Comparison of ENCODE assay signal across 11 cellular contexts in genomic region chr7:29319719-29320521, GRCh38.
DNase-seq lines count a peak whose midpoint lies in the region; ATAC-seq, FAIRE-seq and TF ChIP-seq lines count a peak whose summit lies in the region.
"Had no signal": no experiment of that assay in that cellular context is flagged by ENCODE, and none has a peak within 500 bp of the region (broad histone marks: within the 10 kb centered on the region; RNA-seq: fewer than 3 reads in every experiment).

No MANE protein-coding gene starts in this region.

- no peaks in the 10 kb centered on the region for H3K36me3 ChIP-seq in left ventricle myocardium inferior

- DNase-seq in Right ventricle myocardium superior, result no peak
- no peak for DNase-seq in left ventricle myocardium inferior
- DNase-seq in NCI-H69 (lab: John Stamatoyannopoulos, UW), result peak; percentile 80
- DNase-seq in frontal cortex (ENCODE audit: low spot score in 2 of 2), result peak in 1 of 2 donors; percentile 22
- no peak for DNase-seq in type B pancreatic cell (ENCODE audit: extremely low spot score, unreplicated experiment)
- DNase-seq in NCI-H128 (lab: John Stamatoyannopoulos, UW; ENCODE audit: unreplicated experiment), result no peak
- DNase-seq in activated CD8-positive, alpha-beta T cell treated with anti-CD3 and anti-CD28 coated beads for 36 hours, result no peak
- no peak for DNase-seq in activated naive CD4-positive, alpha-beta T cell treated with anti-CD3 and anti-CD28 coated beads, Interleukin-2, amount 10 ng/mL, durations not matched to agents 7 days and 5 days
- DNase-seq: activated gamma-delta T cell; CD4-positive, CD25-positive, alpha-beta regulatory T cell; NCI-H2171 treated with DMSO at 0.1 percent for 48 hours had no signal

- TF ChIP-seq CTCF in left ventricle myocardium inferior (IDR thresholded peaks at IDR 0.05; ENCODE audit: borderline replicate concordance) (no peak), type B pancreatic cell (conservative IDR thresholded peaks at IDR 0.05) (no peak)
- no peak for TF ChIP-seq CTCF in activated CD8-positive, alpha-beta T cell treated with anti-CD3 and anti-CD28 coated beads for 36 hours (IDR thresholded peaks at IDR 0.05)

- no peak overlapping the region for H3K4me3 ChIP-seq in left ventricle myocardium inferior

- H3K27me3 Mint-ChIP-seq in type B pancreatic cell, result no peaks in the 10 kb centered on the region
- no peaks in the 10 kb centered on the region for H3K27me3 Mint-ChIP-seq in activated CD8-positive, alpha-beta T cell treated with anti-CD3 and anti-CD28 coated beads for 36 hours
- peaks cover 7% of the 10 kb centered on the region for H3K27me3 Mint-ChIP-seq in activated naive CD4-positive, alpha-beta T cell treated with anti-CD3 and anti-CD28 coated beads, Interleukin-2, amount 10 ng/mL, durations not matched to agents 7 days and 5 days

- peaks cover 5% of the 10 kb centered on the region for H3K9me3 Mint-ChIP-seq in type B pancreatic cell
- H3K9me3 Mint-ChIP-seq in activated CD8-positive, alpha-beta T cell treated with anti-CD3 and anti-CD28 coated beads for 36 hours, result no peaks in the 10 kb centered on the region
- H3K9me3 Mint-ChIP-seq in activated naive CD4-positive, alpha-beta T cell treated with anti-CD3 and anti-CD28 coated beads, Interleukin-2, amount 10 ng/mL, durations not matched to agents 7 days and 5 days, result no peaks in the 10 kb centered on the region

- POLR2A ChIA-PET in activated CD8-positive, alpha-beta T cell treated with anti-CD3 and anti-CD28 coated beads for 36 hours (lab: Charles Lee), result interaction anchor here (1.3 kb wide), 1 partner anchor 9 kb away, joined by 3 read pairs; no protein-coding TSS in a partner anchor

- CTCF ChIA-PET in activated CD8-positive, alpha-beta T cell treated with anti-CD3 and anti-CD28 coated beads for 36 hours (lab: Charles Lee), result no interaction called here
- CTCF ChIA-PET in activated naive CD4-positive, alpha-beta T cell treated with anti-CD3 and anti-CD28 coated beads, Interleukin-2, amount 10 ng/mL, durations not matched to agents 7 days and 5 days (lab: Charles Lee), result no interaction called here

- FAIRE-seq in frontal cortex (lab: Jason Lieb, UNC), result peak; percentile 40

- peaks cover 19% of the 10 kb centered on the region for H3K4me1 Mint-ChIP-seq in type B pancreatic cell (ENCODE audit: unreplicated experiment)
- no peaks in the 10 kb centered on the region for H3K4me1 Mint-ChIP-seq in activated CD8-positive, alpha-beta T cell treated with anti-CD3 and anti-CD28 coated beads for 36 hours (ENCODE audit: low read depth)
- H3K4me1 Mint-ChIP-seq in activated naive CD4-positive, alpha-beta T cell treated with anti-CD3 and anti-CD28 coated beads, Interleukin-2, amount 10 ng/mL, durations not matched to agents 7 days and 5 days, result no peaks in the 10 kb centered on the region
- H3K4me1 Mint-ChIP-seq: CD4-positive, CD25-positive, alpha-beta regulatory T cell had no signal

- no peaks in the 10 kb centered on the region for H3K4me1 ChIP-seq in left ventricle myocardium inferior

- H3K4me3 Mint-ChIP-seq in type B pancreatic cell, result peak overlapping the region; percentile 29
- no peak overlapping the region for H3K4me3 Mint-ChIP-seq in activated CD8-positive, alpha-beta T cell treated with anti-CD3 and anti-CD28 coated beads for 36 hours
- H3K4me3 Mint-ChIP-seq in activated naive CD4-positive, alpha-beta T cell treated with anti-CD3 and anti-CD28 coated beads, Interleukin-2, amount 10 ng/mL, durations not matched to agents 7 days and 5 days, result no peak overlapping the region
- H3K4me3 Mint-ChIP-seq: CD4-positive, CD25-positive, alpha-beta regulatory T cell had no signal

- no peak overlapping the region for H3K27ac ChIP-seq in left ventricle myocardium inferior (replicated peaks)

- H3K27me3 ChIP-seq in left ventricle myocardium inferior (ENCODE audit: low read depth), result no peaks in the 10 kb centered on the region

- ATAC-seq in Right ventricle myocardium superior (ENCODE audit: poor library complexity), result peak; percentile 58
- no peak for ATAC-seq in activated CD8-positive, alpha-beta T cell treated with anti-CD3 and anti-CD28 coated beads for 36 hours

- intact Hi-C loops in Right ventricle myocardium superior (cut with DNase I) (no loop called here), left ventricle myocardium inferior (cut with micrococcal nuclease) (no loop called here)
- intact Hi-C loops in activated CD8-positive, alpha-beta T cell treated with anti-CD3 and anti-CD28 coated beads for 36 hours (cut with micrococcal nuclease), result no loop called here

- no peaks in the 10 kb centered on the region for H3K9me3 ChIP-seq in left ventricle myocardium inferior (replicated peaks)

- no peaks in the 10 kb centered on the region for H3K36me3 Mint-ChIP-seq in type B pancreatic cell
- no peaks in the 10 kb centered on the region for H3K36me3 Mint-ChIP-seq in activated CD8-positive, alpha-beta T cell treated with anti-CD3 and anti-CD28 coated beads for 36 hours (ENCODE audit: low read depth)
- no peaks in the 10 kb centered on the region for H3K36me3 Mint-ChIP-seq in activated naive CD4-positive, alpha-beta T cell treated with anti-CD3 and anti-CD28 coated beads, Interleukin-2, amount 10 ng/mL, durations not matched to agents 7 days and 5 days
- H3K36me3 Mint-ChIP-seq: CD4-positive, CD25-positive, alpha-beta regulatory T cell had no signal

- peak overlapping the region; percentile 30 for H3K27ac Mint-ChIP-seq in type B pancreatic cell
- no peak overlapping the region for H3K27ac Mint-ChIP-seq in activated CD8-positive, alpha-beta T cell treated with anti-CD3 and anti-CD28 coated beads for 36 hours
- no peak overlapping the region for H3K27ac Mint-ChIP-seq in activated naive CD4-positive, alpha-beta T cell treated with anti-CD3 and anti-CD28 coated beads, Interleukin-2, amount 10 ng/mL, durations not matched to agents 7 days and 5 days
